In the genomic region with DNA sequence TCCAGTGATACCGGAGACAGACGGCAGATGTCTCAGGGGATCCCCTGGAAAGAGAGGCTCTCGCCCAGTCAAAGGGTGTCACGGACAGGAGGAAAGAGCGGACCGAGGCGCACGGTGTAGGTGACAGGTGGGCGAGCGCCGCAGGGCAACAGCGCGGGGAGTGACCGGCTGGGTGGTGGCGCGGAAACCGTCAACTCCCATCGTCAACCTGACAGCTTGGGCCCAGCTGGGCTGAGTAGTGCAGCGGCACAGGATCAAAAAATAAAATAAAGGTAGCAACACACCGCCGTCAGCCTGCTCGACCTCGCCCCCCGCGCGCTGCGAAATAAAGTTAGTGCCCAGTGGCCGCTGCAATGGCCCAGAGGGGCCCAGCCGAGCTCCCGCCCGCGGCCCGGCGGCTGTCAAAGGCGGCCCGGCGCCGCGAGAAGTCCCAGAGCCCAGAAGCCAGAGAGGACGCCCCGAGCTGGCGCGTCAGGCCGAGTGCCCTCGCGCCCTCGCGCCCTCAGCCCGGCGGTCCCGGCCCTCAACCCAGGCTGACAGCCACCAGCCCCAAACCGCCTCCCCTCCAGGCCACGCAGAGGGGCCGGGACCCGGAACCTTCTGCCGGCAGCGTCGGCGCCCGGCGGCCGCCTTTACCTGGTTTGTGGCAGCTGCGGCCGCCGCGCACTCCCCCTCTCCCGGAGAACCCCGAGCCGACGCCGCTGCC, we compare ENCODE assay signal across 8 cellular contexts. TPM values are rescaled to one million over a fixed set of nuclear protein-coding genes. Genes with fewer than 3 reads are reported as not detected.
DNase-seq lines count a peak whose midpoint lies in the region; ATAC-seq and TF ChIP-seq lines count a peak whose summit lies in the region.

A gene with protein sequence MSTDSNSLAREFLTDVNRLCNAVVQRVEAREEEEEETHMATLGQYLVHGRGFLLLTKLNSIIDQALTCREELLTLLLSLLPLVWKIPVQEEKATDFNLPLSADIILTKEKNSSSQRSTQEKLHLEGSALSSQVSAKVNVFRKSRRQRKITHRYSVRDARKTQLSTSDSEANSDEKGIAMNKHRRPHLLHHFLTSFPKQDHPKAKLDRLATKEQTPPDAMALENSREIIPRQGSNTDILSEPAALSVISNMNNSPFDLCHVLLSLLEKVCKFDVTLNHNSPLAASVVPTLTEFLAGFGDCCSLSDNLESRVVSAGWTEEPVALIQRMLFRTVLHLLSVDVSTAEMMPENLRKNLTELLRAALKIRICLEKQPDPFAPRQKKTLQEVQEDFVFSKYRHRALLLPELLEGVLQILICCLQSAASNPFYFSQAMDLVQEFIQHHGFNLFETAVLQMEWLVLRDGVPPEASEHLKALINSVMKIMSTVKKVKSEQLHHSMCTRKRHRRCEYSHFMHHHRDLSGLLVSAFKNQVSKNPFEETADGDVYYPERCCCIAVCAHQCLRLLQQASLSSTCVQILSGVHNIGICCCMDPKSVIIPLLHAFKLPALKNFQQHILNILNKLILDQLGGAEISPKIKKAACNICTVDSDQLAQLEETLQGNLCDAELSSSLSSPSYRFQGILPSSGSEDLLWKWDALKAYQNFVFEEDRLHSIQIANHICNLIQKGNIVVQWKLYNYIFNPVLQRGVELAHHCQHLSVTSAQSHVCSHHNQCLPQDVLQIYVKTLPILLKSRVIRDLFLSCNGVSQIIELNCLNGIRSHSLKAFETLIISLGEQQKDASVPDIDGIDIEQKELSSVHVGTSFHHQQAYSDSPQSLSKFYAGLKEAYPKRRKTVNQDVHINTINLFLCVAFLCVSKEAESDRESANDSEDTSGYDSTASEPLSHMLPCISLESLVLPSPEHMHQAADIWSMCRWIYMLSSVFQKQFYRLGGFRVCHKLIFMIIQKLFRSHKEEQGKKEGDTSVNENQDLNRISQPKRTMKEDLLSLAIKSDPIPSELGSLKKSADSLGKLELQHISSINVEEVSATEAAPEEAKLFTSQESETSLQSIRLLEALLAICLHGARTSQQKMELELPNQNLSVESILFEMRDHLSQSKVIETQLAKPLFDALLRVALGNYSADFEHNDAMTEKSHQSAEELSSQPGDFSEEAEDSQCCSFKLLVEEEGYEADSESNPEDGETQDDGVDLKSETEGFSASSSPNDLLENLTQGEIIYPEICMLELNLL (N-terminal part only) (minus strand): TSS at position 700 of the 706 bp plus-strand sequence. CDS start 36,489 bp downstream, outside the sequence.

- peaks cover 2% of the 10 kb centered on the region for H3K27me3 Mint-ChIP-seq in Caco-2 (ENCODE audit: insufficient read depth, unreplicated experiment)
- H3K27me3 Mint-ChIP-seq in activated naive CD4-positive, alpha-beta T cell treated with anti-CD3 and anti-CD28 coated beads for 36 hours (ENCODE audit: low read depth): no peaks in the 10 kb centered on the region

- ATAC-seq in GM19455 (IDR thresholded peaks at IDR 0.05; ENCODE audit: unreplicated experiment) (peak; percentile 55), HG03520 (IDR thresholded peaks at IDR 0.05; ENCODE audit: unreplicated experiment) (peak; percentile 54), omental fat pad (ENCODE audit: low FRiP score) (peak; percentile 67)

- DNase-seq in Caco-2 (peak; percentile 66 to 71), RWPE1 (ENCODE audit: low spot score) (peak; percentile 61), glomerular endothelial cell (ENCODE audit: extremely low read depth, low read depth, low spot score) (no peak), omental fat pad (ENCODE audit: low spot score) (no peak), vagina (ENCODE audit: extremely low spot score in 2 of 2) (no peak)
- DNase-seq in activated naive CD4-positive, alpha-beta T cell treated with anti-CD3 and anti-CD28 coated beads for 36 hours: peak; percentile 68

- no TSS peak for BruUV-seq in Caco-2 (replicated peaks; lab: Mats Ljungman, UMichigan)

- peak within 1 kb of the TSS; percentile 98 for H3K4me3 Mint-ChIP-seq in Caco-2 (ENCODE audit: unreplicated experiment)
- H3K4me3 Mint-ChIP-seq in activated naive CD4-positive, alpha-beta T cell treated with anti-CD3 and anti-CD28 coated beads for 36 hours: peak within 1 kb of the TSS; percentile 91

- CTCF ChIA-PET in Caco-2 (lab: Charles Lee): interaction anchor here (0.6 to 2.2 kb wide), 11 partner anchors 10 to 362 kb away, joined by 3 to 37 read pairs (median 4); a partner anchor contains a TSS
- CTCF ChIA-PET in RWPE1 (lab: Yijun Ruan, JAX): interaction anchor here (0.5 to 4.9 kb wide), 16 partner anchors 9 to 1231 kb away, joined by 3 to 35 read pairs (median 4); no protein-coding TSS in a partner anchor
- CTCF ChIA-PET in activated naive CD4-positive, alpha-beta T cell treated with anti-CD3 and anti-CD28 coated beads for 36 hours (lab: Charles Lee): interaction anchor here (0.6 to 6.0 kb wide), 16 partner anchors 9 to 129 kb away, joined by 3 to 62 read pairs (median 4); no protein-coding TSS in a partner anchor

- peaks cover 8% of the 10 kb centered on the region for H3K36me3 Mint-ChIP-seq in Caco-2 (ENCODE audit: insufficient read depth, unreplicated experiment)
- peaks cover 1% of the 10 kb centered on the region for H3K36me3 Mint-ChIP-seq in activated naive CD4-positive, alpha-beta T cell treated with anti-CD3 and anti-CD28 coated beads for 36 hours (ENCODE audit: low read depth)

- intact Hi-C loops in Caco-2 (cut with micrococcal nuclease; ENCODE audit: unreplicated experiment): loop anchor here (1.0 to 10.0 kb wide), 4 partner anchors 26 to 362 kb away; a partner anchor contains a TSS
- intact Hi-C loops in activated naive CD4-positive, alpha-beta T cell treated with anti-CD3 and anti-CD28 coated beads for 36 hours (cut with micrococcal nuclease): loop anchor here (1.0 to 10.0 kb wide), 10 partner anchors 105 to 1459 kb away; a partner anchor contains a TSS
- intact Hi-C loops in vagina (cut with DNase I): loop anchor here (10.0 kb wide), 2 partner anchors 48 to 108 kb away; no protein-coding TSS in a partner anchor

- no peaks in the 10 kb centered on the region for H3K9me3 ChIP-seq in Caco-2
- H3K9me3 ChIP-seq in vagina: no peaks in the 10 kb centered on the region

- H3K27ac ChIP-seq in RWPE1 (peak within 1 kb of the TSS; percentile 90), vagina (peak within 1 kb of the TSS; percentile 99)

- H3K4me1 ChIP-seq in Caco-2 (peaks cover 4% of the 10 kb centered on the region; the same call in 1 of the 2 replicates), vagina (peaks cover 49% of the 10 kb centered on the region)

- TF ChIP-seq CTCF in Caco-2 (IDR thresholded peaks at IDR 0.05; ENCODE audit: insufficient read depth in 1 of 2, low read depth in 1 of 2, low read length in 1 of 2, severe bottlenecking in 1 of 2, unreplicated experiment in 1 of 2): peak in 1 of 2 experiments; percentile 68
- TF ChIP-seq CTCF in RWPE1 (conservative IDR thresholded peaks at IDR 0.05; ENCODE audit: low read depth): peak; percentile 72
- no peak for TF ChIP-seq CTCF in omental fat pad (IDR thresholded peaks at IDR 0.05)
- TF ChIP-seq CTCF in vagina (IDR thresholded peaks at IDR 0.05): peak in 1 of 3 experiments; percentile 16

- H3K27ac Mint-ChIP-seq in Caco-2 (ENCODE audit: unreplicated experiment): peak within 1 kb of the TSS; percentile 65
- H3K27ac Mint-ChIP-seq in activated naive CD4-positive, alpha-beta T cell treated with anti-CD3 and anti-CD28 coated beads for 36 hours: peak within 1 kb of the TSS; percentile 94

- no peaks in the 10 kb centered on the region for H3K9me3 Mint-ChIP-seq in Caco-2 (ENCODE audit: unreplicated experiment)
- no peaks in the 10 kb centered on the region for H3K9me3 Mint-ChIP-seq in activated naive CD4-positive, alpha-beta T cell treated with anti-CD3 and anti-CD28 coated beads for 36 hours

- peak in 1 of 2 donors; percentile 76 for TF ChIP-seq POLR2A in vagina (IDR thresholded peaks at IDR 0.05)

- H3K4me1 Mint-ChIP-seq in Caco-2 (ENCODE audit: low read depth, unreplicated experiment): peaks cover 6% of the 10 kb centered on the region
- H3K4me1 Mint-ChIP-seq in activated naive CD4-positive, alpha-beta T cell treated with anti-CD3 and anti-CD28 coated beads for 36 hours (ENCODE audit: low read depth): peaks cover 44% of the 10 kb centered on the region

- peak within 1 kb of the TSS; percentile 65 for H3K4me3 ChIP-seq in Caco-2 (ENCODE audit: low read depth, low read length)
- peak within 1 kb of the TSS; percentile 87 to 98 for H3K4me3 ChIP-seq in vagina

- POLR2A ChIA-PET in Caco-2 (lab: Charles Lee) (no interaction called here), RWPE1 (lab: Yijun Ruan, JAX; ENCODE audit: low non-redundant PET) (interaction anchor here (0.5 to 1.0 kb wide), 3 partner anchors 9 to 83 kb away, joined by 3 to 4 read pairs (median 3); no protein-coding TSS in a partner anchor)

- H3K27me3 ChIP-seq in Caco-2 (replicated peaks; ENCODE audit: control insufficient read depth, insufficient read depth, low read length): no peaks in the 10 kb centered on the region
- no peaks in the 10 kb centered on the region for H3K27me3 ChIP-seq in vagina

- no peaks in the 10 kb centered on the region for H3K36me3 ChIP-seq in Caco-2 (ENCODE audit: control insufficient read depth, insufficient read depth, low read length)
- no peaks in the 10 kb centered on the region for H3K36me3 ChIP-seq in vagina

RNA-seq across cellular contexts. Expression of the gene that starts here (rescaled TPM):
- 3.6 and 5.6 TPM in 2 replicates for total RNA-seq in Caco-2 (2022)
- total RNA-seq in activated naive CD4-positive, alpha-beta T cell treated with anti-CD3 and anti-CD28 coated beads for 36 hours: 10 to 100 TPM; 19.0 to 21.1 TPM
- 16.3 and 17.0 TPM in 2 replicates for total RNA-seq in glomerular endothelial cell
- 100 to 1,000 TPM in 1 of 4 donors, 10 to 100 TPM in 3; 27.8 to 128 (median 41.3) TPM for total RNA-seq in omental fat pad
- 52.1 TPM for total RNA-seq in vagina

Comparison
In these comparisons a context has a peak if more than half of its experiments do, and no peak if none do; other contexts are left out.
1. DNase-seq: peak in Caco-2 (2 of 2), RWPE1 (single experiment) and activated naive CD4-positive, alpha-beta T cell treated with anti-CD3 and anti-CD28 coated beads for 36 hours (single experiment); none in glomerular endothelial cell (single experiment), omental fat pad (single experiment) and vagina (0 of 2).
2. Peak in every context shown above with its lines, with median percentiles within 50 percentile points of each other: ATAC-seq.